ENCODE assay signal across 8 cellular contexts in genomic region chr1:226912587-226913176, GRCh38. TPM values are rescaled to one million over a fixed set of nuclear protein-coding genes. Genes with fewer than 3 reads are reported as not detected.
A peak's percentile ranks its signal among the peaks of the same experiment; 100 is the strongest.
DNase-seq lines count a peak whose midpoint lies in the region; ATAC-seq, FAIRE-seq and TF ChIP-seq lines count a peak whose summit lies in the region.

No MANE protein-coding gene starts in this region.

- TF ChIP-seq CTCF in D721Med (IDR thresholded peaks at IDR 0.05; ENCODE audit: insufficient read depth, missing control alignments): peak; percentile 82

- no peak for FAIRE-seq in D721Med (lab: Jason Lieb, UNC)

- ATAC-seq in GM21619 (IDR thresholded peaks at IDR 0.05; ENCODE audit: unreplicated experiment) (peak; percentile 62), left cardiac atrium (peak; percentile 82 to 85), sciatic nerve (peak; percentile 53), GM21786 (IDR thresholded peaks at IDR 0.05; ENCODE audit: unreplicated experiment) (no peak)

- intact Hi-C loops in left cardiac atrium (cut with DNase I) (no loop called here), sciatic nerve (cut with DNase I) (no loop called here)

- DNase-seq in D721Med (ENCODE audit: insufficient read length, low spot score): peak; percentile 58
- peak; percentile 8 for DNase-seq in NCI-H460 (ENCODE audit: extremely low read depth, low read depth)
- DNase-seq in activated effector memory CD4-positive, alpha-beta T cell treated with Interleukin-2 at 50 U/mL for 16 hours: peak; percentile 5
- DNase-seq in left cardiac atrium: peak; percentile 47
- DNase-seq in sciatic nerve (ENCODE audit: low spot score): no peak
- no peak for DNase-seq in OCI-M2 (lab: John Stamatoyannopoulos, UW; ENCODE audit: unreplicated experiment)

RNA-seq across cellular contexts. Expression of gene COQ8A, which starts 27.4 kb away (rescaled TPM):
- 24.7 and 29.0 TPM in 2 replicates for total RNA-seq in NCI-H460 (2014; rRNA removed; shearing (Covaris generic))
- polyA plus RNA-seq in NCI-H460 (2014; cell fraction: nucleus; rRNA removed): 33.0 and 39.4 TPM in 2 replicates
- 100 to 1,000 TPM; 107 to 179 TPM for total RNA-seq in left cardiac atrium
- total RNA-seq in sciatic nerve: 32.4 TPM

RNA-seq across cellular contexts. Expression of gene PSEN2, which starts 42.3 kb away (rescaled TPM):
- 20.0 and 24.1 TPM in 2 replicates for total RNA-seq in NCI-H460 (2014; rRNA removed; shearing (Covaris generic))
- polyA plus RNA-seq in NCI-H460 (2014; cell fraction: nucleus; rRNA removed): 30.8 and 34.3 TPM in 2 replicates
- total RNA-seq in left cardiac atrium (10 to 100 TPM; 17.8 to 23.6 TPM), sciatic nerve (12.5 TPM)

Comparison
In these comparisons a context has a peak if more than half of its experiments do, and no peak if none do; other contexts are left out.
1. DNase-seq: peak in D721Med (single experiment), NCI-H460 (single experiment), activated effector memory CD4-positive, alpha-beta T cell treated with Interleukin-2 at 50 U/mL for 16 hours (single experiment) and left cardiac atrium (single experiment); none in sciatic nerve (single experiment) and OCI-M2 (single experiment).